In the genomic region with DNA sequence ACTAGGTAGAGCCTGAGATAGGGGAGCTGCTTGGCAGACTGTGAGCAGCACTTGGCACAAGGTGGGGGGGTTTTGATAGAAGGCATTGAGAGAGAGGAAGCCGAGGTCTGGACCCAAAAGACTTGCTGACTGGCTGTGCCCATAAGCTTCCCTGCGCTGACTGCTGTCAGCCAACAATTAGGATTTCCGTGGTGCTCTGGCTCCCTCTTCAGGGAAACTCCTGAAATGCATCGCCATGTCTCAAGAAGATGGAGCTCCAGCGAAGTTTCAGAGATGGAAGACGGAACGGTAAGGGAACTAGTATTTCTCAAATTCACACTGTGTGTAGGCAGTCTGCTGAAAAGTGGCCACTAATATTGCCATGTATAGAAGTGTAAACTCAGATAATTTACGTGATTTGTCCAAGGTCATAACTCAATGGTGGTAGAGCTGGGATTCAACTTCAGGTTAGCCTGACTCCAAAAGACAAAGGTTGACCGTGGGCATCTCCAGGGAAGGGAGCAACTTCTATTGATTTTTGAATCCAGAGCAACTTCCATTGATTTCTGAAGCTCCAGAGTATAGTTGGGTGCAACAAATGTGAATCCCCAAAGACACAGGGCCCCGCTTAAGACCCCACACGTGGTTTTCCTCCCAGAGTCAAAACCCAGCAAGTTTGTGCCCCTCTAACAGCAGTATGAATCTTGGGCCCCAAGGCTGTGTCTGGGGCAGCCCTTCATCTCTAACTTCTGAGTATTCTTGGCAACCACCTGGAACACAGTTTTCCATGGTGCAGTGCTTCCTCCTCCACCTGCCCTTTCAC, we compare ENCODE assay signal across 9 cellular contexts. TPM values are rescaled to one million over a fixed set of nuclear protein-coding genes. Genes with fewer than 3 reads are reported as not detected.
DNase-seq lines count a peak whose midpoint lies in the region; ATAC-seq and TF ChIP-seq lines count a peak whose summit lies in the region.
"Had no signal": no experiment of that assay in that cellular context is flagged by ENCODE, and none has a peak within 500 bp of the region (broad histone marks: within the 10 kb centered on the region; RNA-seq: fewer than 3 reads in every experiment).

No MANE protein-coding gene starts in this region.

- no peaks in the 10 kb centered on the region for H3K36me3 Mint-ChIP-seq in Caco-2 (ENCODE audit: insufficient read depth, unreplicated experiment)
- H3K36me3 Mint-ChIP-seq in HFFc6 (ENCODE audit: low read depth) = no peaks in the 10 kb centered on the region
- H3K36me3 Mint-ChIP-seq: activated naive CD4-positive, alpha-beta T cell treated with anti-CD3 and anti-CD28 coated beads, Interleukin-2, amount 50 U/mL, for 24 hours had no signal

- no peaks in the 10 kb centered on the region for H3K4me1 ChIP-seq in Caco-2

- no peak overlapping the region for H3K4me3 Mint-ChIP-seq in Caco-2 (ENCODE audit: unreplicated experiment)
- no peak overlapping the region; the same call in 1 of the 2 replicates for H3K4me3 Mint-ChIP-seq in HFFc6
- H3K4me3 Mint-ChIP-seq: activated naive CD4-positive, alpha-beta T cell treated with anti-CD3 and anti-CD28 coated beads, Interleukin-2, amount 50 U/mL, for 24 hours had no signal

- no peaks in the 10 kb centered on the region for H3K9me3 ChIP-seq in Caco-2

- no peaks in the 10 kb centered on the region for H3K36me3 ChIP-seq in Caco-2 (ENCODE audit: control insufficient read depth, insufficient read depth, low read length)

- POLR2A ChIA-PET in Caco-2 (lab: Charles Lee) = interaction anchor here (0.8 kb wide), 1 partner anchor 60 kb away, joined by 3 read pairs; no protein-coding TSS in a partner anchor

- H3K27ac Mint-ChIP-seq in Caco-2 (ENCODE audit: unreplicated experiment) (no peak overlapping the region), HFFc6 (no peak overlapping the region)
- H3K27ac Mint-ChIP-seq: activated naive CD4-positive, alpha-beta T cell treated with anti-CD3 and anti-CD28 coated beads, Interleukin-2, amount 50 U/mL, for 24 hours had no signal

- H3K4me1 Mint-ChIP-seq in Caco-2 (ENCODE audit: low read depth, unreplicated experiment) (no peaks in the 10 kb centered on the region), HFFc6 (ENCODE audit: low read depth) (peaks cover 27% of the 10 kb centered on the region)

- H3K27me3 Mint-ChIP-seq in Caco-2 (ENCODE audit: insufficient read depth, unreplicated experiment) (no peaks in the 10 kb centered on the region), HFFc6 (ENCODE audit: insufficient read depth) (peaks cover 4% of the 10 kb centered on the region)
- H3K27me3 Mint-ChIP-seq: activated naive CD4-positive, alpha-beta T cell treated with anti-CD3 and anti-CD28 coated beads, Interleukin-2, amount 50 U/mL, for 24 hours had no signal

- peak; percentile 85 to 89 for TF ChIP-seq CTCF in Caco-2 (IDR thresholded peaks at IDR 0.05; ENCODE audit: insufficient read depth in 1 of 2, low read depth in 1 of 2, low read length in 1 of 2, severe bottlenecking in 1 of 2, unreplicated experiment in 1 of 2)
- peak; percentile 89 for TF ChIP-seq CTCF in HFFc6 (IDR thresholded peaks at IDR 0.05)

- ATAC-seq in GM21717 (IDR thresholded peaks at IDR 0.05; ENCODE audit: unreplicated experiment) = no peak

- CTCF ChIA-PET in Caco-2 (lab: Charles Lee) = interaction anchor here (0.5 to 2.9 kb wide), 37 partner anchors 9 to 496 kb away, joined by 3 to 118 read pairs (median 4); a partner anchor contains a TSS

- no peak overlapping the region for H3K4me3 ChIP-seq in Caco-2 (ENCODE audit: low read depth, low read length)

- intact Hi-C loops in Caco-2 (cut with micrococcal nuclease; ENCODE audit: unreplicated experiment) = loop anchor here (1.0 to 5.0 kb wide), 7 partner anchors 17 to 406 kb away; no protein-coding TSS in a partner anchor

- H3K9me3 Mint-ChIP-seq in Caco-2 (ENCODE audit: unreplicated experiment) = no peaks in the 10 kb centered on the region
- no peaks in the 10 kb centered on the region for H3K9me3 Mint-ChIP-seq in HFFc6
- H3K9me3 Mint-ChIP-seq: activated naive CD4-positive, alpha-beta T cell treated with anti-CD3 and anti-CD28 coated beads, Interleukin-2, amount 50 U/mL, for 24 hours had no signal

- H3K27me3 ChIP-seq in Caco-2 (replicated peaks; ENCODE audit: control insufficient read depth, insufficient read depth, low read length) = no peaks in the 10 kb centered on the region

- DNase-seq in Caco-2 = peak; percentile 67 to 84
- peak; percentile 73 for DNase-seq in HFFc6
- DNase-seq in NCI-H774 (lab: John Stamatoyannopoulos, UW) = peak; percentile 22
- DNase-seq in activated CD4-positive, alpha-beta T cell treated with anti-CD3 and anti-CD28 coated beads, Interleukin-2, amount 50 U/mL, for 48 hours = peak; percentile 86 to 89
- DNase-seq in effector CD4-positive, alpha-beta T cell = peak; percentile 68
- peak; percentile 87 for DNase-seq in midbrain (lab: John Stamatoyannopoulos, UW)
- peak; percentile 52 to 60 for DNase-seq in stimulated activated CD8-positive, alpha-beta memory T cell treated with anti-CD3 and anti-CD28 coated beads, Interleukin-2, amount 100 ng/mL, for 1 hour (ENCODE audit: low read depth in 2 of 2)

- BruUV-seq in Caco-2 (replicated peaks; lab: Mats Ljungman, UMichigan) = no TSS peak

RNA-seq across cellular contexts. Expression of a gene that starts 44.5 kb away (rescaled TPM):
- not detected in 2 replicates for total RNA-seq in Caco-2 (2022)
- not detected for total RNA-seq in HFFc6 (2021; fragmentation: NEBNext Ultra II Directional; extraction: Animal tissue kit (Norgen Biotek cat#: 25700))

RNA-seq across cellular contexts. Expression of a gene that starts 52.0 kb away (rescaled TPM):
- total RNA-seq in Caco-2 (2022) = not detected in 2 replicates
- total RNA-seq in HFFc6 (2021; fragmentation: NEBNext Ultra II Directional; extraction: Animal tissue kit (Norgen Biotek cat#: 25700)) = not detected

RNA-seq across cellular contexts. Expression of a gene that starts 55.7 kb away (rescaled TPM):
- not detected in 2 replicates for total RNA-seq in Caco-2 (2022)
- total RNA-seq in HFFc6 (2021; fragmentation: NEBNext Ultra II Directional; extraction: Animal tissue kit (Norgen Biotek cat#: 25700)) = not detected

Comparison
In these comparisons a context has a peak if more than half of its experiments do, and no peak if none do; other contexts are left out.
1. DNase-seq: peak in every context shown above with its lines; median percentile 88 in activated CD4-positive, alpha-beta T cell treated with anti-CD3 and anti-CD28 coated beads, Interleukin-2, amount 50 U/mL, for 48 hours; 87 in midbrain; 76 in Caco-2; 73 in HFFc6; 68 in effector CD4-positive, alpha-beta T cell; 56 in stimulated activated CD8-positive, alpha-beta memory T cell treated with anti-CD3 and anti-CD28 coated beads, Interleukin-2, amount 100 ng/mL, for 1 hour; 22 in NCI-H774.